In genomic region chr1:4178501-4178900, GRCh38 we compare ENCODE assay signal across 24 cellular contexts.
"Had no signal": no experiment of that assay in that cellular context is flagged by ENCODE, and none has a peak within 500 bp of the region (broad histone marks: within the 10 kb centered on the region; RNA-seq: fewer than 3 reads in every experiment).

No MANE protein-coding gene starts in this region.

- H3K36me3 Mint-ChIP-seq: activated naive CD4-positive, alpha-beta T cell treated with anti-CD3 and anti-CD28 coated beads, Interleukin-2, amount 10 ng/mL, durations not matched to agents 7 days and 5 days; immature natural killer cell; natural killer cell treated with Interleukin-12 subunit alpha and Interleukin-12 subunit beta and Interleukin-15 and Interleukin-18, amount 100 ng/mL, for 72 hours; stimulated activated naive B cell treated with anti-CD40 and anti-IgM and Interleukin-4, amounts not matched to agents 10 μg/mL and 1 μg/mL and 100 μg/mL, for 72 hours had no signal

- H3K27ac ChIP-seq: foreskin keratinocyte, left ventricle myocardium inferior, neutrophil, pancreas, right lobe of liver, skin epidermis, transverse colon, uterus, VCaP had no signal

- H3K27me3 Mint-ChIP-seq: activated CD4-positive, alpha-beta T cell treated with anti-CD3 and anti-CD28 coated beads, Interleukin-2, amount 10 ng/mL, durations not matched to agents 24 days and 14 days had no signal

- H3K4me1 ChIP-seq: foreskin keratinocyte, left ventricle myocardium inferior, pancreas, right lobe of liver, transverse colon, uterus had no signal

- DNase-seq: activated CD4-positive, alpha-beta T cell treated with anti-CD3 and anti-CD28 coated beads, Interleukin-2, amount 10 ng/mL, durations not matched to agents 24 days and 14 days; activated effector memory CD4-positive, alpha-beta T cell treated with anti-CD3 and anti-CD28 coated beads, Interleukin-2, amount 50 U/mL, for 16 hours; activated naive CD4-positive, alpha-beta T cell treated with anti-CD3 and anti-CD28 coated beads, Interleukin-2, amount 10 ng/mL, durations not matched to agents 7 days and 5 days; amygdala; cerebellar nuclear complex; cortex of kidney; erythroblast; foreskin keratinocyte; immature natural killer cell; kidney glomerular epithelial cell; left ventricle myocardium inferior; midbrain; pancreas; right lobe of liver; stimulated activated CD4-positive, alpha-beta T cell treated with anti-CD3 and anti-CD28 coated beads, Interleukin-15, amount 100 ng/mL, for 24 hours; stimulated activated CD8-positive, alpha-beta memory T cell treated with anti-CD3 and anti-CD28 coated beads, Interleukin-4, amount 100 ng/mL, for 48 hours; stimulated activated naive B cell treated with anti-CD40 and anti-IgM and Interleukin-4, amounts not matched to agents 10 μg/mL and 1 μg/mL and 100 μg/mL, for 72 hours; transverse colon; uterus had no signal

- H3K9me3 ChIP-seq: left ventricle myocardium inferior, neutrophil, pancreas, right lobe of liver, transverse colon, uterus had no signal

- H3K4me3 Mint-ChIP-seq: activated CD4-positive, alpha-beta T cell treated with anti-CD3 and anti-CD28 coated beads, Interleukin-2, amount 10 ng/mL, durations not matched to agents 24 days and 14 days; activated naive CD4-positive, alpha-beta T cell treated with anti-CD3 and anti-CD28 coated beads, Interleukin-2, amount 10 ng/mL, durations not matched to agents 7 days and 5 days; immature natural killer cell; natural killer cell treated with Interleukin-12 subunit alpha and Interleukin-12 subunit beta and Interleukin-15 and Interleukin-18, amount 100 ng/mL, for 72 hours; stimulated activated naive B cell treated with anti-CD40 and anti-IgM and Interleukin-4, amounts not matched to agents 10 μg/mL and 1 μg/mL and 100 μg/mL, for 72 hours had no signal

- H3K27me3 ChIP-seq: foreskin keratinocyte, neutrophil, pancreas, right lobe of liver, transverse colon, uterus had no signal

- H3K4me1 Mint-ChIP-seq: immature natural killer cell; stimulated activated naive B cell treated with anti-CD40 and anti-IgM and Interleukin-4, amounts not matched to agents 10 μg/mL and 1 μg/mL and 100 μg/mL, for 72 hours had no signal

- ATAC-seq: activated CD4-positive, CD25-positive, alpha-beta regulatory T cell treated with anti-CD3 and anti-CD28 coated beads, Interleukin-2, amount 50 U/mL, for 24 hours; foreskin keratinocyte; natural killer cell treated with Interleukin-12 subunit alpha and Interleukin-12 subunit beta and Interleukin-15 and Interleukin-18, amount 100 ng/mL, for 72 hours; pancreas; right lobe of liver; stimulated activated naive B cell treated with anti-CD40 and anti-IgM and Interleukin-4, amounts not matched to agents 10 μg/mL and 1 μg/mL and 100 μg/mL, for 72 hours had no signal

- H3K27ac Mint-ChIP-seq: activated CD4-positive, alpha-beta T cell treated with anti-CD3 and anti-CD28 coated beads, Interleukin-2, amount 10 ng/mL, durations not matched to agents 24 days and 14 days; activated naive CD4-positive, alpha-beta T cell treated with anti-CD3 and anti-CD28 coated beads, Interleukin-2, amount 10 ng/mL, durations not matched to agents 7 days and 5 days; immature natural killer cell; natural killer cell treated with Interleukin-12 subunit alpha and Interleukin-12 subunit beta and Interleukin-15 and Interleukin-18, amount 100 ng/mL, for 72 hours; stimulated activated naive B cell treated with anti-CD40 and anti-IgM and Interleukin-4, amounts not matched to agents 10 μg/mL and 1 μg/mL and 100 μg/mL, for 72 hours had no signal

- H3K9me3 Mint-ChIP-seq: activated CD4-positive, alpha-beta T cell treated with anti-CD3 and anti-CD28 coated beads, Interleukin-2, amount 10 ng/mL, durations not matched to agents 24 days and 14 days; activated naive CD4-positive, alpha-beta T cell treated with anti-CD3 and anti-CD28 coated beads, Interleukin-2, amount 10 ng/mL, durations not matched to agents 7 days and 5 days; immature natural killer cell; natural killer cell treated with Interleukin-12 subunit alpha and Interleukin-12 subunit beta and Interleukin-15 and Interleukin-18, amount 100 ng/mL, for 72 hours; stimulated activated naive B cell treated with anti-CD40 and anti-IgM and Interleukin-4, amounts not matched to agents 10 μg/mL and 1 μg/mL and 100 μg/mL, for 72 hours had no signal

- H3K4me3 ChIP-seq: left ventricle myocardium inferior, pancreas, right lobe of liver, skin epidermis, transverse colon, uterus had no signal

- H3K36me3 ChIP-seq: left ventricle myocardium inferior, neutrophil, pancreas, right lobe of liver, transverse colon, uterus had no signal
